7 cellular contexts compared by ENCODE assay signal in genomic region chr10:101569838-101570763, GRCh38. TPM values are rescaled to one million over a fixed set of nuclear protein-coding genes. Genes with fewer than 3 reads are reported as not detected.
A peak's percentile ranks its signal among the peaks of the same experiment; 100 is the strongest.
DNase-seq lines count a peak whose midpoint lies in the region; ATAC-seq and TF ChIP-seq lines count a peak whose summit lies in the region.

No MANE protein-coding gene starts in this region.

- DNase-seq in NCI-H2107 treated with DMSO at 0.1 percent for 48 hours (lab: John Stamatoyannopoulos, UW; ENCODE audit: unreplicated experiment) (peak; percentile 33), dedifferentiated amniotic fluid mesenchymal stem cell (ENCODE audit: extremely low spot score) (peak; percentile 35)
- peak; percentile 93 for DNase-seq in activated CD4-positive, alpha-beta T cell treated with anti-CD3 and anti-CD28 coated beads, Interleukin-2, amount 10 ng/mL, durations not matched to agents 24 days and 14 days
- peak; percentile 81 to 89 for DNase-seq in stimulated activated CD4-positive, alpha-beta T cell treated with anti-CD3 and anti-CD28 coated beads, Interleukin-2, amount 100 ng/mL, for 48 hours

- H3K4me3 ChIP-seq in liver (ENCODE audit: low read depth in 1 of 3, low read length in 3 of 3): peak overlapping the region in 2 of 3 donors; percentile 43 to 52

- peak; percentile 81 to 82 for TF ChIP-seq RAD21 in liver (IDR thresholded peaks at IDR 0.05)

- TF ChIP-seq CTCF in GM12874 (IDR thresholded peaks at IDR 0.05; ENCODE audit: insufficient read depth, low read depth, low read length) (peak; percentile 92), liver (IDR thresholded peaks at IDR 0.05; ENCODE audit: low read depth, low read length, missing input control) (peak; percentile 77)

- H3K9ac ChIP-seq in liver (ENCODE audit: low read depth in 1 of 2, low read length in 2 of 2): no peak overlapping the region

- H3K27ac ChIP-seq in liver (ENCODE audit: low read depth in 1 of 2, low read length in 2 of 2): no peak overlapping the region

- H3K27ac Mint-ChIP-seq in activated CD4-positive, alpha-beta T cell treated with anti-CD3 and anti-CD28 coated beads, Interleukin-2, amount 10 ng/mL, durations not matched to agents 24 days and 14 days: peak overlapping the region; percentile 56

- no peaks in the 10 kb centered on the region for H3K36me3 Mint-ChIP-seq in activated CD4-positive, alpha-beta T cell treated with anti-CD3 and anti-CD28 coated beads, Interleukin-2, amount 10 ng/mL, durations not matched to agents 24 days and 14 days (ENCODE audit: low read depth)

- intact Hi-C loops in activated CD4-positive, alpha-beta T cell treated with anti-CD3 and anti-CD28 coated beads, Interleukin-2, amount 10 ng/mL, durations not matched to agents 24 days and 14 days (cut with micrococcal nuclease): loop anchor here (1.0 to 2.0 kb wide), 4 partner anchors 33 to 357 kb away; no protein-coding TSS in a partner anchor

- H3K4me3 Mint-ChIP-seq in activated CD4-positive, alpha-beta T cell treated with anti-CD3 and anti-CD28 coated beads, Interleukin-2, amount 10 ng/mL, durations not matched to agents 24 days and 14 days: peak overlapping the region; percentile 79

- H3K36me3 ChIP-seq in liver (ENCODE audit: control insufficient read depth in 4 of 4, insufficient read depth in 3 of 4, low read depth in 1 of 4, low read length in 3 of 4): no peaks in the 10 kb centered on the region

- ATAC-seq in HG02798 (IDR thresholded peaks at IDR 0.05; ENCODE audit: poor library complexity, unreplicated experiment): peak; percentile 85

- whole genome bisulfite sequencing in liver: 2% methylated on average over 61 of the region's 61 CpGs

- peaks cover 7 to 18% (median 10%) of the 10 kb centered on the region in 4 donors for H3K4me1 ChIP-seq in liver (ENCODE audit: control insufficient read depth in 4 of 4, insufficient read depth in 4 of 4, low read length in 3 of 4)

- H3K27me3 Mint-ChIP-seq in activated CD4-positive, alpha-beta T cell treated with anti-CD3 and anti-CD28 coated beads, Interleukin-2, amount 10 ng/mL, durations not matched to agents 24 days and 14 days: peaks cover 43% of the 10 kb centered on the region

- peaks cover 0 to 7% (median 5%) of the 10 kb centered on the region in 4 donors for H3K27me3 ChIP-seq in liver (ENCODE audit: control insufficient read depth in 4 of 4, insufficient read depth in 4 of 4, low read length in 3 of 4)

- peaks cover 5 to 10% (median 8%) of the 10 kb centered on the region in 4 donors for H3K9me3 ChIP-seq in liver (ENCODE audit: control insufficient read depth in 4 of 4, low read length in 3 of 4)

- H3K9me3 Mint-ChIP-seq in activated CD4-positive, alpha-beta T cell treated with anti-CD3 and anti-CD28 coated beads, Interleukin-2, amount 10 ng/mL, durations not matched to agents 24 days and 14 days: no peaks in the 10 kb centered on the region

- H3K4me1 Mint-ChIP-seq in activated CD4-positive, alpha-beta T cell treated with anti-CD3 and anti-CD28 coated beads, Interleukin-2, amount 10 ng/mL, durations not matched to agents 24 days and 14 days: peaks cover 17% of the 10 kb centered on the region

TF ChIP-seq in liver, 16 proteins besides CTCF, POLR2A, EP300 and RAD21:
- TF ChIP-seq ATF3 (IDR thresholded peaks at IDR 0.05) (no peak), HNF4G (IDR thresholded peaks at IDR 0.05) (no peak), HNF4A (conservative IDR thresholded peaks at IDR 0.05) (no peak), TAF1 (conservative IDR thresholded peaks at IDR 0.05) (no peak), MAX (IDR thresholded peaks at IDR 0.05) (no peak), RXRA (IDR thresholded peaks at IDR 0.05) (no peak), JUND (IDR thresholded peaks at IDR 0.05) (no peak), ZBTB33 (IDR thresholded peaks at IDR 0.05) (no peak), YY1 (IDR thresholded peaks at IDR 0.05) (no peak), EGR1 (IDR thresholded peaks at IDR 0.05; ENCODE audit: low read depth in 2 of 2) (no peak), FOXA2 (IDR thresholded peaks at IDR 0.05) (no peak), NR2F2 (IDR thresholded peaks at IDR 0.05) (no peak), SP1 (IDR thresholded peaks at IDR 0.05) (no peak), REST (IDR thresholded peaks at IDR 0.05) (no peak)
TF ChIP-seq in liver: peak in this region for 0.

RNA-seq across cellular contexts. Expression of gene POLL, which starts 18.0 kb away (rescaled TPM):
- total RNA-seq in activated CD4-positive, alpha-beta T cell treated with anti-CD3 and anti-CD28 coated beads, Interleukin-2, amount 10 ng/mL, durations not matched to agents 24 days and 14 days: 32.2 and 33.8 TPM in 2 replicates
- total RNA-seq in liver: 10 to 100 TPM; 11.3 to 13.0 TPM
- polyA plus RNA-seq in liver: 1 to 10 TPM; 8.8 to 9.2 TPM

RNA-seq across cellular contexts. Expression of gene DPCD, which starts 18.0 kb away (rescaled TPM):
- 5.4 and 6.4 TPM in 2 replicates for total RNA-seq in activated CD4-positive, alpha-beta T cell treated with anti-CD3 and anti-CD28 coated beads, Interleukin-2, amount 10 ng/mL, durations not matched to agents 24 days and 14 days
- 1 to 10 TPM; 5.1 to 5.9 TPM for total RNA-seq in liver
- 1 to 10 TPM; 5.3 to 6.9 TPM for polyA plus RNA-seq in liver

Comparison
In these comparisons a context has a peak if more than half of its experiments do, and no peak if none do; other contexts are left out.
1. DNase-seq: peak in every context shown above with its lines; median percentile 93 in activated CD4-positive, alpha-beta T cell treated with anti-CD3 and anti-CD28 coated beads, Interleukin-2, amount 10 ng/mL, durations not matched to agents 24 days and 14 days; 85 in stimulated activated CD4-positive, alpha-beta T cell treated with anti-CD3 and anti-CD28 coated beads, Interleukin-2, amount 100 ng/mL, for 48 hours; 35 in dedifferentiated amniotic fluid mesenchymal stem cell; 33 in NCI-H2107 treated with DMSO at 0.1 percent for 48 hours.